ENCODE assay signal across 8 cellular contexts in genomic region chr1:206664740-206665139, GRCh38. TPM values are rescaled to one million over a fixed set of nuclear protein-coding genes. Genes with fewer than 3 reads are reported as not detected.
"Had no signal": no experiment of that assay in that cellular context is flagged by ENCODE, and none has a peak within 500 bp of the region (broad histone marks: within the 10 kb centered on the region; RNA-seq: fewer than 3 reads in every experiment).

No MANE protein-coding gene starts in this region.

- H3K27me3 ChIP-seq: gastroesophageal sphincter, right lobe of liver had no signal

- H3K9me3 ChIP-seq: gastroesophageal sphincter, neutrophil, right lobe of liver, transverse colon had no signal

- H3K4me3 ChIP-seq: lung, right lobe of liver had no signal

- H3K27ac ChIP-seq: epithelial cell of prostate, gastroesophageal sphincter, neutrophil, right lobe of liver had no signal

- DNase-seq: cerebellar nuclear complex had no signal

- H3K36me3 ChIP-seq: gastroesophageal sphincter, neutrophil, right lobe of liver, transverse colon had no signal

RNA-seq across cellular contexts. Expression of gene DYRK3, which starts 29.4 kb away (rescaled TPM):
- polyA plus RNA-seq: naive thymus-derived CD4-positive, alpha-beta T cell had no signal
